In genomic region chr4:75514949-75515612, GRCh38 we compare ENCODE assay signal across 8 cellular contexts. TPM values are rescaled to one million over a fixed set of nuclear protein-coding genes. Genes with fewer than 3 reads are reported as not detected.
DNase-seq lines count a peak whose midpoint lies in the region; ATAC-seq and TF ChIP-seq lines count a peak whose summit lies in the region.

No MANE protein-coding gene starts in this region.

- H3K36me3 ChIP-seq in kidney epithelial cell (ENCODE audit: control insufficient read depth, insufficient read depth, low read length) = no peaks in the 10 kb centered on the region
- H3K36me3 ChIP-seq in thymus (ENCODE audit: control insufficient read depth, insufficient read depth) = no peaks in the 10 kb centered on the region

- peaks cover 17% of the 10 kb centered on the region for H3K4me1 ChIP-seq in thymus (ENCODE audit: control insufficient read depth, insufficient read depth, low read length)

- H3K9me3 ChIP-seq in thymus (ENCODE audit: control insufficient read depth) = no peaks in the 10 kb centered on the region

- H3K27me3 ChIP-seq in kidney epithelial cell (ENCODE audit: control insufficient read depth, insufficient read depth, low read length) = no peaks in the 10 kb centered on the region
- H3K27me3 ChIP-seq in thymus (ENCODE audit: control insufficient read depth, insufficient read depth) = no peaks in the 10 kb centered on the region

- intact Hi-C loops in posterior vena cava (cut with DNase I) = loop anchor here in 1 of 2 donors (10.0 kb wide), 1 partner anchor 1810 kb away; no protein-coding TSS in a partner anchor

- peak; percentile 0 for ATAC-seq in GM18508 (IDR thresholded peaks at IDR 0.05; ENCODE audit: insufficient read depth, unreplicated experiment)
- no peak for ATAC-seq in GM18858 (IDR thresholded peaks at IDR 0.05; ENCODE audit: unreplicated experiment)

- in situ Hi-C loops in KBM-7 (cut with MboI; ENCODE audit: low pct_unique_long_range_greater_than_20kb, low sequenced_read_pairs) = no loop called here

- POLR2A ChIA-PET in AG04449 (lab: Yijun Ruan, JAX) = interaction anchor here (0.6 to 1.4 kb wide), 4 partner anchors 28 to 673 kb away, joined by 4 to 7 read pairs (median 4); partner anchors contain the start of gene ODAPH

- 75% methylated on average over 9 of the region's 9 CpGs for WGBS in thymus

- DNase-seq in AG04449 (ENCODE audit: low read depth, low spot score) (no peak), KBM-7 (peak; percentile 16), kidney epithelial cell (ENCODE audit: low read depth) (no peak), posterior vena cava (ENCODE audit: low spot score) (no peak)

- H3K27ac ChIP-seq in angular gyrus (ENCODE audit: low read depth, low read length) (peak overlapping the region; percentile 92), thymus (ENCODE audit: low read depth) (peak overlapping the region; percentile 97)

- CTCF ChIA-PET in AG04449 (lab: Yijun Ruan, JAX) = interaction anchor here (1.0 to 1.2 kb wide), 3 partner anchors 10 to 27 kb away, joined by 3 to 4 read pairs (median 3); no protein-coding TSS in a partner anchor

- H3K4me3 ChIP-seq in AG04449 (ENCODE audit: low read depth, low read length) (peak overlapping the region; percentile 97), kidney epithelial cell (ENCODE audit: low read depth, low read length) (peak overlapping the region; percentile 63), thymus (ENCODE audit: low read length) (peak overlapping the region; percentile 60)

- TF ChIP-seq CTCF in AG04449 (IDR thresholded peaks at IDR 0.05; ENCODE audit: insufficient read depth, low read length, missing control alignments) (no peak), kidney epithelial cell (IDR thresholded peaks at IDR 0.05; ENCODE audit: insufficient read depth, low read length, poor library complexity, severe bottlenecking) (no peak)

RNA-seq across cellular contexts. Expression of gene THAP6, which starts 0.8 kb away (rescaled TPM):
- total RNA-seq in kidney epithelial cell = 12.4 and 16.0 TPM in 2 replicates
- 7.8 TPM for polyA plus RNA-seq in thymus
- 10 to 100 TPM; 15.7 to 19.9 TPM for total RNA-seq in posterior vena cava

RNA-seq across cellular contexts. Expression of gene RCHY1, which starts 0.9 kb away (rescaled TPM):
- total RNA-seq in kidney epithelial cell (20.3 and 25.9 TPM in 2 replicates), posterior vena cava (10 to 100 TPM; 30.6 to 31.9 TPM)
- 19.7 TPM for polyA plus RNA-seq in thymus

RNA-seq across cellular contexts. Expression of gene ODAPH, which starts 40.8 kb away (rescaled TPM):
- 0.41 and 0.63 TPM in 2 replicates for total RNA-seq in kidney epithelial cell
- polyA plus RNA-seq in thymus = 0.21 TPM
- not detected for total RNA-seq in posterior vena cava
